In genomic region chrX:51742586-51742985, GRCh38 we compare ENCODE assay signal across 12 cellular contexts. TPM values are rescaled to one million over a fixed set of nuclear protein-coding genes. Genes with fewer than 3 reads are reported as not detected.
DNase-seq lines count a peak whose midpoint lies in the region; FAIRE-seq and TF ChIP-seq lines count a peak whose summit lies in the region.
"Had no signal": no experiment of that assay in that cellular context is flagged by ENCODE, and none has a peak within 500 bp of the region (broad histone marks: within the 10 kb centered on the region; RNA-seq: fewer than 3 reads in every experiment).

No MANE protein-coding gene starts in this region.

- H3K9me3 Mint-ChIP-seq in CD8-positive, alpha-beta memory T cell, result peaks cover 5 to 32% (median 26%) of the 10 kb centered on the region in 5 donors
- peaks cover 53% of the 10 kb centered on the region for H3K9me3 Mint-ChIP-seq in endodermal cell

- H3K9me2 ChIP-seq in Karpas-422 (replicated peaks; ENCODE audit: insufficient read depth, low read length), result no peaks in the 10 kb centered on the region

- FAIRE-seq in D721Med (lab: Jason Lieb, UNC), result no peak

- no peak overlapping the region for H3K27ac Mint-ChIP-seq in CD8-positive, alpha-beta memory T cell
- no peak overlapping the region for H3K27ac Mint-ChIP-seq in endodermal cell

- TF ChIP-seq POLR2A in ovary (IDR thresholded peaks at IDR 0.05), result no peak

- 24 to 30% methylated on average over 2 to 3 of the region's 3 CpGs for WGBS in endodermal cell (ENCODE audit: insufficient coverage in 1 of 2, insufficient read length in 1 of 2), 2 experiments
- WGBS in ovary, 3 donors, result 54 to 57% (median 54%) methylated on average over 3 of the region's 3 CpGs

- H3K27me3 Mint-ChIP-seq in CD8-positive, alpha-beta memory T cell, result peaks cover 9 to 11% of the 10 kb centered on the region in 2 donors
- H3K27me3 Mint-ChIP-seq in endodermal cell (ENCODE audit: insufficient read depth), result peaks cover 2% of the 10 kb centered on the region

- H4K20me1 ChIP-seq in Karpas-422 (ENCODE audit: insufficient read depth, low read depth, low read length), result 0 out of 2 replicates have a peak, but pooled peaks cover 4% of the 10 kb centered on the region

- peak overlapping the region; percentile 53 for H3K4me3 ChIP-seq in CD8-positive, alpha-beta memory T cell (ENCODE audit: low read length)
- H3K4me3 ChIP-seq in Karpas-422 (ENCODE audit: low read length), result peak overlapping the region; percentile 90
- peak overlapping the region; percentile 85 for H3K4me3 ChIP-seq in endodermal cell (ENCODE audit: low read length)
- peak overlapping the region; percentile 69 for H3K4me3 ChIP-seq in neuron (ENCODE audit: low read length)
- H3K4me3 ChIP-seq in ovary, result no peak overlapping the region

- peak overlapping the region in 3 of 7 donors; percentile 83 to 86 (median 85) for H3K4me3 Mint-ChIP-seq in CD8-positive, alpha-beta memory T cell
- peak overlapping the region; percentile 76 for H3K4me3 Mint-ChIP-seq in endodermal cell

- intact Hi-C loops in ovary (cut with DNase I), result no loop called here

- H3K36me3 ChIP-seq in CD8-positive, alpha-beta memory T cell (ENCODE audit: insufficient read depth, low read length), result no peaks in the 10 kb centered on the region
- peaks cover 12% of the 10 kb centered on the region for H3K36me3 ChIP-seq in Karpas-422 (ENCODE audit: insufficient read depth, low read length)
- no peaks in the 10 kb centered on the region for H3K36me3 ChIP-seq in endodermal cell (ENCODE audit: control insufficient read depth, insufficient read depth, low read length)
- H3K36me3 ChIP-seq in neuron (ENCODE audit: insufficient read depth, low read length), result peaks cover 18% of the 10 kb centered on the region
- no peaks in the 10 kb centered on the region for H3K36me3 ChIP-seq in ovary
- H3K36me3 ChIP-seq: colonic mucosa had no signal

- peaks cover 14 to 24% (median 15%) of the 10 kb centered on the region in 3 donors for H3K4me1 Mint-ChIP-seq in CD8-positive, alpha-beta memory T cell
- peaks cover 6% of the 10 kb centered on the region for H3K4me1 Mint-ChIP-seq in endodermal cell

- no peak overlapping the region for H3K27ac ChIP-seq in CD8-positive, alpha-beta memory T cell (ENCODE audit: low read depth, low read length)
- H3K27ac ChIP-seq in Karpas-422 (ENCODE audit: low read length) (no peak overlapping the region), endodermal cell (ENCODE audit: low read depth, low read length) (no peak overlapping the region), ovary (peak overlapping the region in 1 of 2 donors; percentile 61)
- H3K27ac ChIP-seq: colonic mucosa had no signal

- H2AFZ ChIP-seq in Karpas-422 (ENCODE audit: low read length), result peak overlapping the region; percentile 74
- H2AFZ ChIP-seq in neuron (ENCODE audit: low read depth, low read length), result peak overlapping the region; percentile 8

- H3K4me2 ChIP-seq in Karpas-422 (ENCODE audit: low read depth, low read length, poor library complexity, severe bottlenecking), result peak overlapping the region; percentile 81

- POLR2A ChIA-PET in CD8-positive, alpha-beta memory T cell (lab: Charles Lee), result no interaction called here

- H3K9me3 ChIP-seq in CD8-positive, alpha-beta memory T cell (ENCODE audit: low read length), result peaks cover 6% of the 10 kb centered on the region
- H3K9me3 ChIP-seq in Karpas-422 (ENCODE audit: low read length) (no peaks in the 10 kb centered on the region), endodermal cell (ENCODE audit: control insufficient read depth, low read length) (no peaks in the 10 kb centered on the region), neuron (ENCODE audit: low read length) (no peaks in the 10 kb centered on the region), ovary (peaks cover 0 to 4% of the 10 kb centered on the region in 2 donors)
- H3K9me3 ChIP-seq: colonic mucosa had no signal

- CTCF ChIA-PET in CD8-positive, alpha-beta memory T cell (lab: Charles Lee), result no interaction called here

- H3K27me3 ChIP-seq in CD8-positive, alpha-beta memory T cell (ENCODE audit: insufficient read depth, low read length, poor library complexity, severe bottlenecking), result no peaks in the 10 kb centered on the region
- H3K27me3 ChIP-seq in Karpas-422 (ENCODE audit: low read length) (no peaks in the 10 kb centered on the region), endodermal cell (ENCODE audit: control insufficient read depth, insufficient read depth, low read length, poor library complexity, severe bottlenecking) (no peaks in the 10 kb centered on the region), neuron (ENCODE audit: insufficient read depth, low read length) (peaks cover 9% of the 10 kb centered on the region), ovary (no peaks in the 10 kb centered on the region)
- H3K27me3 ChIP-seq: colonic mucosa had no signal

- no peak for DNase-seq in CD8-positive, alpha-beta memory T cell
- DNase-seq in Karpas-422, result no peak
- DNase-seq in endodermal cell, result peak; percentile 42
- no peak for DNase-seq in ovary
- no peak for DNase-seq in G401 (ENCODE audit: low spot score)
- DNase-seq in NCI-H774 (lab: John Stamatoyannopoulos, UW), result no peak
- DNase-seq in D721Med (ENCODE audit: insufficient read length, low spot score), result no peak
- DNase-seq: GDM1, SIG-M5 had no signal

- peaks cover 7% of the 10 kb centered on the region for H3K4me1 ChIP-seq in CD8-positive, alpha-beta memory T cell (ENCODE audit: insufficient read depth, low read length)
- H3K4me1 ChIP-seq in Karpas-422 (ENCODE audit: low read length) (peaks cover 21% of the 10 kb centered on the region), endodermal cell (ENCODE audit: control insufficient read depth, insufficient read depth, low read length) (no peaks in the 10 kb centered on the region), neuron (ENCODE audit: insufficient read depth, low read length) (peaks cover 8% of the 10 kb centered on the region), ovary (ENCODE audit: insufficient read depth) (no peaks in the 10 kb centered on the region)
- H3K4me1 ChIP-seq: colonic mucosa had no signal

- in situ Hi-C loops in G401 (cut with HindIII; ENCODE audit: low sequenced_read_pairs), result no loop called here

- peaks cover 5 to 24% (median 21%) of the 10 kb centered on the region in 3 donors for H3K36me3 Mint-ChIP-seq in CD8-positive, alpha-beta memory T cell
- H3K36me3 Mint-ChIP-seq in endodermal cell (ENCODE audit: low read depth), result peaks cover 14% of the 10 kb centered on the region

- no peak for TF ChIP-seq EP300 in ovary (IDR thresholded peaks at IDR 0.05)

- H3K79me2 ChIP-seq in Karpas-422 (ENCODE audit: low read length), result peaks cover 19% of the 10 kb centered on the region

- TF ChIP-seq CTCF in endodermal cell (conservative IDR thresholded peaks at IDR 0.05), result no peak
- TF ChIP-seq CTCF in ovary (IDR thresholded peaks at IDR 0.05), result no peak
- TF ChIP-seq CTCF in D721Med (IDR thresholded peaks at IDR 0.05; ENCODE audit: insufficient read depth, missing control alignments), result no peak

- H3K9ac ChIP-seq in Karpas-422 (ENCODE audit: low read length), result peak overlapping the region; percentile 86
- no peak overlapping the region for H3K9ac ChIP-seq in endodermal cell (ENCODE audit: extremely low read depth, low read length, poor library complexity, severe bottlenecking)

RNA-seq across cellular contexts. Expression of gene GSPT2, which starts 0.7 kb away (rescaled TPM):
- total RNA-seq in CD8-positive, alpha-beta memory T cell, result 10 to 100 TPM; 10.5 to 11.3 TPM
- 5.9 TPM for polyA plus RNA-seq in CD8-positive, alpha-beta memory T cell
- total RNA-seq in Karpas-422 (2014; rRNA removed; shearing (Covaris generic); ENCODE audit: low replicate concordance), result 9.2 and 15.9 TPM in 2 replicates
- total RNA-seq in endodermal cell (10 to 100 TPM; 21.3 to 22.5 TPM), ovary (10 to 100 TPM in 5 of 7 donors, 1 to 10 TPM in 2; 4.5 to 17.5 (median 12.8) TPM)
- 23.4 TPM for polyA plus RNA-seq in endodermal cell (2013, experiment 1 of 2)
- polyA plus RNA-seq in endodermal cell (2013, experiment 2 of 2), result 20.4 TPM
- polyA plus RNA-seq in ovary, result 10 to 100 TPM in 1 of 2 donors, 1 to 10 TPM in 1; 5.8 to 17.5 TPM
- 6.2 and 9.4 TPM in 2 replicates for total RNA-seq in G401 (2014; rRNA removed; shearing (Covaris generic))

RNA-seq across cellular contexts. Expression of gene CENPVL1, which starts 32.3 kb away (rescaled TPM):
- total RNA-seq in CD8-positive, alpha-beta memory T cell, result not detected
- polyA plus RNA-seq in CD8-positive, alpha-beta memory T cell, result not detected
- total RNA-seq in Karpas-422 (2014; rRNA removed; shearing (Covaris generic); ENCODE audit: low replicate concordance), result not detected in 2 replicates
- total RNA-seq in endodermal cell (under 1 TPM; 0.53 to 0.64 TPM), ovary (not detected)
- 1.5 TPM for polyA plus RNA-seq in endodermal cell (2013, experiment 1 of 2)
- 0.75 TPM for polyA plus RNA-seq in endodermal cell (2013, experiment 2 of 2)
- not detected for polyA plus RNA-seq in ovary
- not detected in 2 replicates for total RNA-seq in G401 (2014; rRNA removed; shearing (Covaris generic))
- total RNA-seq: colonic mucosa, liver had no signal
- polyA plus RNA-seq: liver had no signal

RNA-seq across cellular contexts. Expression of gene CENPVL2, which starts 60.0 kb away (rescaled TPM):
- not detected for total RNA-seq in CD8-positive, alpha-beta memory T cell
- polyA plus RNA-seq in CD8-positive, alpha-beta memory T cell, result not detected
- total RNA-seq in Karpas-422 (2014; rRNA removed; shearing (Covaris generic); ENCODE audit: low replicate concordance), result not detected in 2 replicates
- under 1 TPM; 0.53 to 0.64 TPM for total RNA-seq in endodermal cell
- 1.5 TPM for polyA plus RNA-seq in endodermal cell (2013, experiment 1 of 2)
- 0.75 TPM for polyA plus RNA-seq in endodermal cell (2013, experiment 2 of 2)
- total RNA-seq in ovary, result not detected
- not detected for polyA plus RNA-seq in ovary
- total RNA-seq in G401 (2014; rRNA removed; shearing (Covaris generic)), result not detected in 2 replicates
- total RNA-seq: colonic mucosa, liver had no signal
- polyA plus RNA-seq: liver had no signal
